1 cellular context compared by ENCODE assay signal in the genomic region with DNA sequence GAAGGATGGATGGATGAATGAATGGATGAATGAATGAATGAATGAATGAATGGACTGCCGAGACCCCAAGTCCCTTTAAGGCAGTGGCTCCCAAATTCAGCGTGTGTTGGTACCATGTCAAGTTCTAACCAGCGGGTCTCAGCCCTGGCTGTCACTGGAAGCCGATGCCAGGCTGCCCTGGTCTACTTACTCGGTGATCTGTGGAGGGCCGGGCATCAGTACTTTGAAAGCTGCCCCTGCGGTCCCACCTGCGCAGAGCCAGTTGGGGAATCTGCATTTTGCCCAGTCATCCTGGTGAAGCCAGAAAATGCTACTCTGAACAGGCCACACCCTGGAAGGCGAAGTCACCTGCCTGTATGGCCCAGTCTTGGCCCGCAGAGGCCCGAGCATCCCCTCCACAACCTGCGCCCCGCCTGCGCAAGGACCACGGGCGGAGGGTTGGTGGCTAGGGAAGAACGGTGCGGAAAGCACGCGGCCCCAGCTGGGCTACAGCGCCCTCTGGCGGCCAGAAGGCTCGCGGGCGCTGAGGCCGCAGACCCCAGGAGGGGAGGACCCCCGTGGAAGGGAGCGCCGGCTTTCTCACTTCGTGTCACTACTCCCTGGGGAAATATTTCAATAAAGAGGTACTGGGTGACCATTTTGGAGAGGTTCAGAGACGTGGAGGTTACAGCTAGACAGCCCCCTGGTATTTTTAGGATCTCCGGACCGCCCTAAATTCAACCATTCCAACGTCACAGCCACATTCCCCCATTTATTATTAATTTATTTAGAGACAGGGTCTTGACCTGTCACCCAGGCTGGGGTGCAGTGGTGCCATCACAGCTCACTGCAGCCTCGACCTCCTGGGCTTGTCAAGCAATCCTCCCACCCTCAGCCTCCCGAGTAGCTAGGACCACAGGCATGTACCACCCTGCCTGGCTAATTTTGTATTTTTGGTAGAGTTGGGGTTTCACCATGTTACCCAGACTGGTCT.
TF ChIP-seq lines count a peak whose summit lies in the region.

No MANE protein-coding gene starts in this region.

TF ChIP-seq in HepG2, 621 proteins besides CTCF, POLR2A, EP300 and RAD21 (continued from another document and continues in another):
- no peak for TF ChIP-seq TCF12 (IDR thresholded peaks at IDR 0.05)
- no peak for TF ChIP-seq TCF12 (CRISPR knock-in tag; IDR thresholded peaks at IDR 0.05)
- TF ChIP-seq ARNTL (CRISPR knock-in tag; IDR thresholded peaks at IDR 0.05), result no peak
- no peak for TF ChIP-seq ZBTB34 (CRISPR knock-in tag; IDR thresholded peaks at IDR 0.05)
- TF ChIP-seq ZNF496 (CRISPR knock-in tag; IDR thresholded peaks at IDR 0.05; ENCODE audit: insufficient replicate concordance), result no peak
- TF ChIP-seq ZNF572 (CRISPR knock-in tag; IDR thresholded peaks at IDR 0.05), result no peak
- TF ChIP-seq, protein P1, sequence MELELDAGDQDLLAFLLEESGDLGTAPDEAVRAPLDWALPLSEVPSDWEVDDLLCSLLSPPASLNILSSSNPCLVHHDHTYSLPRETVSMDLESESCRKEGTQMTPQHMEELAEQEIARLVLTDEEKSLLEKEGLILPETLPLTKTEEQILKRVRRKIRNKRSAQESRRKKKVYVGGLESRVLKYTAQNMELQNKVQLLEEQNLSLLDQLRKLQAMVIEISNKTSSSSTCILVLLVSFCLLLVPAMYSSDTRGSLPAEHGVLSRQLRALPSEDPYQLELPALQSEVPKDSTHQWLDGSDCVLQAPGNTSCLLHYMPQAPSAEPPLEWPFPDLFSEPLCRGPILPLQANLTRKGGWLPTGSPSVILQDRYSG (CRISPR knock-in tag; IDR thresholded peaks at IDR 0.05), result no peak
- TF ChIP-seq PLRG1 (conservative IDR thresholded peaks at IDR 0.05), result no peak
- TF ChIP-seq SAFB2 (CRISPR knock-in tag; IDR thresholded peaks at IDR 0.05; ENCODE audit: borderline replicate concordance, low read depth), result no peak
- no peak for TF ChIP-seq HCFC1 (IDR thresholded peaks at IDR 0.05; ENCODE audit: low read depth, low read length)
- no peak for TF ChIP-seq ZNF383 (CRISPR knock-in tag; IDR thresholded peaks at IDR 0.05; ENCODE audit: borderline replicate concordance)
- TF ChIP-seq MYPOP (CRISPR knock-in tag; IDR thresholded peaks at IDR 0.05), result no peak
- peak; percentile 42; the same call in 1 of the 2 replicates for TF ChIP-seq TBX2 (CRISPR knock-in tag; IDR thresholded peaks at IDR 0.05; ENCODE audit: borderline replicate concordance)
- TF ChIP-seq ZNF687 (CRISPR knock-in tag; IDR thresholded peaks at IDR 0.05), result peak; percentile 66
- TF ChIP-seq GTF2F1 (IDR thresholded peaks at IDR 0.05; ENCODE audit: low read length), result no peak
- no peak for TF ChIP-seq ZNF615 (CRISPR knock-in tag; IDR thresholded peaks at IDR 0.05; ENCODE audit: borderline replicate concordance)
- no peak for TF ChIP-seq HNF4G (IDR thresholded peaks at IDR 0.05; ENCODE audit: borderline replicate concordance, low read depth, low read length)
- no peak for TF ChIP-seq HNF4G (CRISPR knock-in tag; IDR thresholded peaks at IDR 0.05; ENCODE audit: borderline replicate concordance, low read depth)
- TF ChIP-seq, protein P2, sequence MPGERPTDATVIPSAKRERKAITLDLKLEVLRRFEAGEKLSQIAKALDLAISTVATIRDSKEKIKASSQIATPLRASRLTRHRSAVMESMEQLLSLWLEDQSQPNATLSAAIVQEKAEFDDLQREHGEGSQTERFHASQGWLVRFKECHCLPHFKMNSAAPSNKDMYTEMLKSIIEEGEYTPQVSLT (CRISPR knock-in tag; IDR thresholded peaks at IDR 0.05; ENCODE audit: borderline replicate concordance, low read depth), result no peak
- TF ChIP-seq FOXO4 (CRISPR knock-in tag; conservative IDR thresholded peaks at IDR 0.05), result 0 out of 2 replicates have a peak, but pooled peaks have one; percentile 30
- 0 out of 2 replicates have a peak, but pooled peaks have one; percentile 22 for TF ChIP-seq ZNF225 (CRISPR knock-in tag; IDR thresholded peaks at IDR 0.05)
- no peak for TF ChIP-seq TP53 (CRISPR knock-in tag; conservative IDR thresholded peaks at IDR 0.05)
- TF ChIP-seq PAX8 (CRISPR knock-in tag; IDR thresholded peaks at IDR 0.05; ENCODE audit: borderline replicate concordance), result no peak
- no peak for TF ChIP-seq SNAPC2 (CRISPR knock-in tag; IDR thresholded peaks at IDR 0.05)
- TF ChIP-seq, protein P3, sequence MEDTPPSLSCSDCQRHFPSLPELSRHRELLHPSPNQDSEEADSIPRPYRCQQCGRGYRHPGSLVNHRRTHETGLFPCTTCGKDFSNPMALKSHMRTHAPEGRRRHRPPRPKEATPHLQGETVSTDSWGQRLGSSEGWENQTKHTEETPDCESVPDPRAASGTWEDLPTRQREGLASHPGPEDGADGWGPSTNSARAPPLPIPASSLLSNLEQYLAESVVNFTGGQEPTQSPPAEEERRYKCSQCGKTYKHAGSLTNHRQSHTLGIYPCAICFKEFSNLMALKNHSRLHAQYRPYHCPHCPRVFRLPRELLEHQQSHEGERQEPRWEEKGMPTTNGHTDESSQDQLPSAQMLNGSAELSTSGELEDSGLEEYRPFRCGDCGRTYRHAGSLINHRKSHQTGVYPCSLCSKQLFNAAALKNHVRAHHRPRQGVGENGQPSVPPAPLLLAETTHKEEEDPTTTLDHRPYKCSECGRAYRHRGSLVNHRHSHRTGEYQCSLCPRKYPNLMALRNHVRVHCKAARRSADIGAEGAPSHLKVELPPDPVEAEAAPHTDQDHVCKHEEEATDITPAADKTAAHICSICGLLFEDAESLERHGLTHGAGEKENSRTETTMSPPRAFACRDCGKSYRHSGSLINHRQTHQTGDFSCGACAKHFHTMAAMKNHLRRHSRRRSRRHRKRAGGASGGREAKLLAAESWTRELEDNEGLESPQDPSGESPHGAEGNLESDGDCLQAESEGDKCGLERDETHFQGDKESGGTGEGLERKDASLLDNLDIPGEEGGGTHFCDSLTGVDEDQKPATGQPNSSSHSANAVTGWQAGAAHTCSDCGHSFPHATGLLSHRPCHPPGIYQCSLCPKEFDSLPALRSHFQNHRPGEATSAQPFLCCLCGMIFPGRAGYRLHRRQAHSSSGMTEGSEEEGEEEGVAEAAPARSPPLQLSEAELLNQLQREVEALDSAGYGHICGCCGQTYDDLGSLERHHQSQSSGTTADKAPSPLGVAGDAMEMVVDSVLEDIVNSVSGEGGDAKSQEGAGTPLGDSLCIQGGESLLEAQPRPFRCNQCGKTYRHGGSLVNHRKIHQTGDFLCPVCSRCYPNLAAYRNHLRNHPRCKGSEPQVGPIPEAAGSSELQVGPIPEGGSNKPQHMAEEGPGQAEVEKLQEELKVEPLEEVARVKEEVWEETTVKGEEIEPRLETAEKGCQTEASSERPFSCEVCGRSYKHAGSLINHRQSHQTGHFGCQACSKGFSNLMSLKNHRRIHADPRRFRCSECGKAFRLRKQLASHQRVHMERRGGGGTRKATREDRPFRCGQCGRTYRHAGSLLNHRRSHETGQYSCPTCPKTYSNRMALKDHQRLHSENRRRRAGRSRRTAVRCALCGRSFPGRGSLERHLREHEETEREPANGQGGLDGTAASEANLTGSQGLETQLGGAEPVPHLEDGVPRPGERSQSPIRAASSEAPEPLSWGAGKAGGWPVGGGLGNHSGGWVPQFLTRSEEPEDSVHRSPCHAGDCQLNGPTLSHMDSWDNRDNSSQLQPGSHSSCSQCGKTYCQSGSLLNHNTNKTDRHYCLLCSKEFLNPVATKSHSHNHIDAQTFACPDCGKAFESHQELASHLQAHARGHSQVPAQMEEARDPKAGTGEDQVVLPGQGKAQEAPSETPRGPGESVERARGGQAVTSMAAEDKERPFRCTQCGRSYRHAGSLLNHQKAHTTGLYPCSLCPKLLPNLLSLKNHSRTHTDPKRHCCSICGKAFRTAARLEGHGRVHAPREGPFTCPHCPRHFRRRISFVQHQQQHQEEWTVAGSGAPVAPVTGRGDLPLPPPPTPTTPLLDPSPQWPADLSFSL (CRISPR knock-in tag; IDR thresholded peaks at IDR 0.05), result no peak
- no peak for TF ChIP-seq ATF1 (CRISPR knock-in tag; IDR thresholded peaks at IDR 0.05)
- peak; percentile 83; the same call in 1 of the 2 replicates for TF ChIP-seq KDM3A (CRISPR knock-in tag; IDR thresholded peaks at IDR 0.05; ENCODE audit: low read depth)
- 0 out of 2 replicates have a peak, but pooled peaks have one; percentile 80 for TF ChIP-seq ZFP90 (CRISPR knock-in tag; IDR thresholded peaks at IDR 0.05; ENCODE audit: borderline replicate concordance)
- TF ChIP-seq PCBP2 (optimal IDR thresholded peaks at IDR 0.05; ENCODE audit: low read depth, low read length, poor library complexity, severe bottlenecking), result no peak
- no peak for TF ChIP-seq ZSCAN9 (CRISPR knock-in tag; IDR thresholded peaks at IDR 0.05; ENCODE audit: borderline replicate concordance)
- TF ChIP-seq, protein P4, sequence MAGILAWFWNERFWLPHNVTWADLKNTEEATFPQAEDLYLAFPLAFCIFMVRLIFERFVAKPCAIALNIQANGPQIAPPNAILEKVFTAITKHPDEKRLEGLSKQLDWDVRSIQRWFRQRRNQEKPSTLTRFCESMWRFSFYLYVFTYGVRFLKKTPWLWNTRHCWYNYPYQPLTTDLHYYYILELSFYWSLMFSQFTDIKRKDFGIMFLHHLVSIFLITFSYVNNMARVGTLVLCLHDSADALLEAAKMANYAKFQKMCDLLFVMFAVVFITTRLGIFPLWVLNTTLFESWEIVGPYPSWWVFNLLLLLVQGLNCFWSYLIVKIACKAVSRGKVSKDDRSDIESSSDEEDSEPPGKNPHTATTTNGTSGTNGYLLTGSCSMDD (CRISPR knock-in tag; IDR thresholded peaks at IDR 0.05), result no peak
- no peak for TF ChIP-seq ZFP41 (CRISPR knock-in tag; IDR thresholded peaks at IDR 0.05; ENCODE audit: borderline replicate concordance)
- no peak for TF ChIP-seq ZFAT (CRISPR knock-in tag; conservative IDR thresholded peaks at IDR 0.05)
